2 cellular contexts compared by ENCODE assay signal in the genomic region with DNA sequence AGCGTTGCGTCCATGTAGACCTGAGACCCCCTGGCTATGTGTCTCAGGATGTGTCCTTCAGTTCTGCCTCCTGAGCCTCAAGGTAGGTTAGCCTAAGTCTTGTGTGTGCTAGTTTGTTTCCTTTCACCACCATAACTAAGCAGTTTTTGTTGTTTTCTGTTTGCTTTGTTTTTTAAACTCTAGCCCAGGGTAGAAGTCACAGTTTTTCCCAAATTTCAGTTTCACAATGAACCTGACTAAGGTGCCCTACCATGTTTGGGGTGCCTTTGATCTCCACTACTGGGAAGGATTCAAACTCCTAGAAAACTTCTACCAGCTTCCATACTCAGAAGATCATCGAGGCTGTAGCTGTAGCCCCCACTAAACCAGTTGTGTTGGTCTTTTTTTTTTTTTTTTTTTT.
TF ChIP-seq lines count a peak whose summit lies in the region.

No MANE protein-coding gene starts in this region.

TF ChIP-seq in GM23338, 12 proteins besides CTCF, POLR2A, EP300 and RAD21:
- TF ChIP-seq, protein P1, sequence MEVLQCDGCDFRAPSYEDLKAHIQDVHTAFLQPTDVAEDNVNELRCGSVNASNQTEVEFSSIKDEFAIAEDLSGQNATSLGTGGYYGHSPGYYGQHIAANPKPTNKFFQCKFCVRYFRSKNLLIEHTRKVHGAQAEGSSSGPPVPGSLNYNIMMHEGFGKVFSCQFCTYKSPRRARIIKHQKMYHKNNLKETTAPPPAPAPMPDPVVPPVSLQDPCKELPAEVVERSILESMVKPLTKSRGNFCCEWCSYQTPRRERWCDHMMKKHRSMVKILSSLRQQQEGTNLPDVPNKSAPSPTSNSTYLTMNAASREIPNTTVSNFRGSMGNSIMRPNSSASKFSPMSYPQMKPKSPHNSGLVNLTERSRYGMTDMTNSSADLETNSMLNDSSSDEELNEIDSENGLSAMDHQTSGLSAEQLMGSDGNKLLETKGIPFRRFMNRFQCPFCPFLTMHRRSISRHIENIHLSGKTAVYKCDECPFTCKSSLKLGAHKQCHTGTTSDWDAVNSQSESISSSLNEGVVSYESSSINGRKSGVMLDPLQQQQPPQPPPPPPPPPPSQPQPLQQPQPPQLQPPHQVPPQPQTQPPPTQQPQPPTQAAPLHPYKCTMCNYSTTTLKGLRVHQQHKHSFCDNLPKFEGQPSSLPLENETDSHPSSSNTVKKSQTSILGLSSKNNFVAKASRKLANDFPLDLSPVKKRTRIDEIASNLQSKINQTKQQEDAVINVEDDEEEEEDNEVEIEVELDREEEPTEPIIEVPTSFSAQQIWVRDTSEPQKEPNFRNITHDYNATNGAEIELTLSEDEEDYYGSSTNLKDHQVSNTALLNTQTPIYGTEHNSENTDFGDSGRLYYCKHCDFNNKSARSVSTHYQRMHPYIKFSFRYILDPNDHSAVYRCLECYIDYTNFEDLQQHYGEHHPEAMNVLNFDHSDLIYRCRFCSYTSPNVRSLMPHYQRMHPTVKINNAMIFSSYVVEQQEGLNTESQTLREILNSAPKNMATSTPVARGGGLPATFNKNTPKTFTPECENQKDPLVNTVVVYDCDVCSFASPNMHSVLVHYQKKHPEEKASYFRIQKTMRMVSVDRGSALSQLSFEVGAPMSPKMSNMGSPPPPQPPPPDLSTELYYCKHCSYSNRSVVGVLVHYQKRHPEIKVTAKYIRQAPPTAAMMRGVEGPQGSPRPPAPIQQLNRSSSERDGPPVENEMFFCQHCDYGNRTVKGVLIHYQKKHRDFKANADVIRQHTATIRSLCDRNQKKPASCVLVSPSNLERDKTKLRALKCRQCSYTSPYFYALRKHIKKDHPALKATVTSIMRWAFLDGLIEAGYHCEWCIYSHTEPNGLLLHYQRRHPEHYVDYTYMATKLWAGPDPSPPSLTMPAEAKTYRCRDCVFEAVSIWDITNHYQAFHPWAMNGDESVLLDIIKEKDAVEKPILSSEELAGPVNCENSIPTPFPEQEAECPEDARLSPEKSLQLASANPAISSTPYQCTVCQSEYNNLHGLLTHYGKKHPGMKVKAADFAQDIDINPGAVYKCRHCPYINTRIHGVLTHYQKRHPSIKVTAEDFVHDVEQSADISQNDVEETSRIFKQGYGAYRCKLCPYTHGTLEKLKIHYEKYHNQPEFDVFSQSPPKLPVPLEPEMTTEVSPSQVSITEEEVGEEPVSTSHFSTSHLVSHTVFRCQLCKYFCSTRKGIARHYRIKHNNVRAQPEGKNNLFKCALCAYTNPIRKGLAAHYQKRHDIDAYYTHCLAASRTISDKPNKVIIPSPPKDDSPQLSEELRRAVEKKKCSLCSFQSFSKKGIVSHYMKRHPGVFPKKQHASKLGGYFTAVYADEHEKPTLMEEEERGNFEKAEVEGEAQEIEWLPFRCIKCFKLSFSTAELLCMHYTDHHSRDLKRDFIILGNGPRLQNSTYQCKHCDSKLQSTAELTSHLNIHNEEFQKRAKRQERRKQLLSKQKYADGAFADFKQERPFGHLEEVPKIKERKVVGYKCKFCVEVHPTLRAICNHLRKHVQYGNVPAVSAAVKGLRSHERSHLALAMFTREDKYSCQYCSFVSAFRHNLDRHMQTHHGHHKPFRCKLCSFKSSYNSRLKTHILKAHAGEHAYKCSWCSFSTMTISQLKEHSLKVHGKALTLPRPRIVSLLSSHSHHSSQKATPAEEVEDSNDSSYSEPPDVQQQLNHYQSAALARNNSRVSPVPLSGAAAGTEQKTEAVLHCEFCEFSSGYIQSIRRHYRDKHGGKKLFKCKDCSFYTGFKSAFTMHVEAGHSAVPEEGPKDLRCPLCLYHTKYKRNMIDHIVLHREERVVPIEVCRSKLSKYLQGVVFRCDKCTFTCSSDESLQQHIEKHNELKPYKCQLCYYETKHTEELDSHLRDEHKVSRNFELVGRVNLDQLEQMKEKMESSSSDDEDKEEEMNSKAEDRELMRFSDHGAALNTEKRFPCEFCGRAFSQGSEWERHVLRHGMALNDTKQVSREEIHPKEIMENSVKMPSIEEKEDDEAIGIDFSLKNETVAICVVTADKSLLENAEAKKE (CRISPR knock-in tag; IDR thresholded peaks at IDR 0.05): no peak
- TF ChIP-seq ZNF331 (CRISPR knock-in tag; IDR thresholded peaks at IDR 0.05; ENCODE audit: low read depth): no peak
- TF ChIP-seq JUNB (IDR thresholded peaks at IDR 0.05; ENCODE audit: unreplicated experiment): no peak
- no peak for TF ChIP-seq EZH2phosphoT487 (IDR thresholded peaks at IDR 0.05; ENCODE audit: unreplicated experiment)
- no peak for TF ChIP-seq EZH2 (IDR thresholded peaks at IDR 0.05; ENCODE audit: low read depth, unreplicated experiment)
- TF ChIP-seq ZNF114 (CRISPR knock-in tag; IDR thresholded peaks at IDR 0.05): no peak
- TF ChIP-seq POLR2AphosphoS5 (IDR thresholded peaks at IDR 0.05; ENCODE audit: low read depth): no peak
- TF ChIP-seq NANOG (IDR thresholded peaks at IDR 0.05; ENCODE audit: borderline replicate concordance): no peak

TF ChIP-seq in H1, 55 proteins besides CTCF, POLR2A, EP300 and RAD21:
- TF ChIP-seq SP1 (IDR thresholded peaks at IDR 0.05; ENCODE audit: low read depth, low read length) (no peak), EGR1 (IDR thresholded peaks at IDR 0.05; ENCODE audit: borderline replicate concordance, low read depth, low read length) (no peak), TAF1 (IDR thresholded peaks at IDR 0.05; ENCODE audit: low read depth, low read length) (no peak), ASH2L (IDR thresholded peaks at IDR 0.05; ENCODE audit: low read length) (no peak), TAF7 (optimal IDR thresholded peaks at IDR 0.05; ENCODE audit: borderline replicate concordance, low read depth, low read length) (no peak), RFX5 (IDR thresholded peaks at IDR 0.05; ENCODE audit: borderline replicate concordance, low read depth, low read length) (no peak), HDAC6 (IDR thresholded peaks at IDR 0.05; ENCODE audit: low read depth, low read length) (no peak), YY1 (IDR thresholded peaks at IDR 0.05; ENCODE audit: low read depth, low read length) (no peak), RXRA (IDR thresholded peaks at IDR 0.05; ENCODE audit: insufficient read depth, low read depth, low read length) (no peak), BRCA1 (IDR thresholded peaks at IDR 0.05; ENCODE audit: low read depth, low read length) (no peak), FOSL1 (IDR thresholded peaks at IDR 0.05; ENCODE audit: insufficient read depth, low read depth, low read length) (no peak)
- TF ChIP-seq, protein P2, sequence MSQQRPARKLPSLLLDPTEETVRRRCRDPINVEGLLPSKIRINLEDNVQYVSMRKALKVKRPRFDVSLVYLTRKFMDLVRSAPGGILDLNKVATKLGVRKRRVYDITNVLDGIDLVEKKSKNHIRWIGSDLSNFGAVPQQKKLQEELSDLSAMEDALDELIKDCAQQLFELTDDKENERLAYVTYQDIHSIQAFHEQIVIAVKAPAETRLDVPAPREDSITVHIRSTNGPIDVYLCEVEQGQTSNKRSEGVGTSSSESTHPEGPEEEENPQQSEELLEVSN (IDR thresholded peaks at IDR 0.05): no peak
- TF ChIP-seq, protein P3, sequence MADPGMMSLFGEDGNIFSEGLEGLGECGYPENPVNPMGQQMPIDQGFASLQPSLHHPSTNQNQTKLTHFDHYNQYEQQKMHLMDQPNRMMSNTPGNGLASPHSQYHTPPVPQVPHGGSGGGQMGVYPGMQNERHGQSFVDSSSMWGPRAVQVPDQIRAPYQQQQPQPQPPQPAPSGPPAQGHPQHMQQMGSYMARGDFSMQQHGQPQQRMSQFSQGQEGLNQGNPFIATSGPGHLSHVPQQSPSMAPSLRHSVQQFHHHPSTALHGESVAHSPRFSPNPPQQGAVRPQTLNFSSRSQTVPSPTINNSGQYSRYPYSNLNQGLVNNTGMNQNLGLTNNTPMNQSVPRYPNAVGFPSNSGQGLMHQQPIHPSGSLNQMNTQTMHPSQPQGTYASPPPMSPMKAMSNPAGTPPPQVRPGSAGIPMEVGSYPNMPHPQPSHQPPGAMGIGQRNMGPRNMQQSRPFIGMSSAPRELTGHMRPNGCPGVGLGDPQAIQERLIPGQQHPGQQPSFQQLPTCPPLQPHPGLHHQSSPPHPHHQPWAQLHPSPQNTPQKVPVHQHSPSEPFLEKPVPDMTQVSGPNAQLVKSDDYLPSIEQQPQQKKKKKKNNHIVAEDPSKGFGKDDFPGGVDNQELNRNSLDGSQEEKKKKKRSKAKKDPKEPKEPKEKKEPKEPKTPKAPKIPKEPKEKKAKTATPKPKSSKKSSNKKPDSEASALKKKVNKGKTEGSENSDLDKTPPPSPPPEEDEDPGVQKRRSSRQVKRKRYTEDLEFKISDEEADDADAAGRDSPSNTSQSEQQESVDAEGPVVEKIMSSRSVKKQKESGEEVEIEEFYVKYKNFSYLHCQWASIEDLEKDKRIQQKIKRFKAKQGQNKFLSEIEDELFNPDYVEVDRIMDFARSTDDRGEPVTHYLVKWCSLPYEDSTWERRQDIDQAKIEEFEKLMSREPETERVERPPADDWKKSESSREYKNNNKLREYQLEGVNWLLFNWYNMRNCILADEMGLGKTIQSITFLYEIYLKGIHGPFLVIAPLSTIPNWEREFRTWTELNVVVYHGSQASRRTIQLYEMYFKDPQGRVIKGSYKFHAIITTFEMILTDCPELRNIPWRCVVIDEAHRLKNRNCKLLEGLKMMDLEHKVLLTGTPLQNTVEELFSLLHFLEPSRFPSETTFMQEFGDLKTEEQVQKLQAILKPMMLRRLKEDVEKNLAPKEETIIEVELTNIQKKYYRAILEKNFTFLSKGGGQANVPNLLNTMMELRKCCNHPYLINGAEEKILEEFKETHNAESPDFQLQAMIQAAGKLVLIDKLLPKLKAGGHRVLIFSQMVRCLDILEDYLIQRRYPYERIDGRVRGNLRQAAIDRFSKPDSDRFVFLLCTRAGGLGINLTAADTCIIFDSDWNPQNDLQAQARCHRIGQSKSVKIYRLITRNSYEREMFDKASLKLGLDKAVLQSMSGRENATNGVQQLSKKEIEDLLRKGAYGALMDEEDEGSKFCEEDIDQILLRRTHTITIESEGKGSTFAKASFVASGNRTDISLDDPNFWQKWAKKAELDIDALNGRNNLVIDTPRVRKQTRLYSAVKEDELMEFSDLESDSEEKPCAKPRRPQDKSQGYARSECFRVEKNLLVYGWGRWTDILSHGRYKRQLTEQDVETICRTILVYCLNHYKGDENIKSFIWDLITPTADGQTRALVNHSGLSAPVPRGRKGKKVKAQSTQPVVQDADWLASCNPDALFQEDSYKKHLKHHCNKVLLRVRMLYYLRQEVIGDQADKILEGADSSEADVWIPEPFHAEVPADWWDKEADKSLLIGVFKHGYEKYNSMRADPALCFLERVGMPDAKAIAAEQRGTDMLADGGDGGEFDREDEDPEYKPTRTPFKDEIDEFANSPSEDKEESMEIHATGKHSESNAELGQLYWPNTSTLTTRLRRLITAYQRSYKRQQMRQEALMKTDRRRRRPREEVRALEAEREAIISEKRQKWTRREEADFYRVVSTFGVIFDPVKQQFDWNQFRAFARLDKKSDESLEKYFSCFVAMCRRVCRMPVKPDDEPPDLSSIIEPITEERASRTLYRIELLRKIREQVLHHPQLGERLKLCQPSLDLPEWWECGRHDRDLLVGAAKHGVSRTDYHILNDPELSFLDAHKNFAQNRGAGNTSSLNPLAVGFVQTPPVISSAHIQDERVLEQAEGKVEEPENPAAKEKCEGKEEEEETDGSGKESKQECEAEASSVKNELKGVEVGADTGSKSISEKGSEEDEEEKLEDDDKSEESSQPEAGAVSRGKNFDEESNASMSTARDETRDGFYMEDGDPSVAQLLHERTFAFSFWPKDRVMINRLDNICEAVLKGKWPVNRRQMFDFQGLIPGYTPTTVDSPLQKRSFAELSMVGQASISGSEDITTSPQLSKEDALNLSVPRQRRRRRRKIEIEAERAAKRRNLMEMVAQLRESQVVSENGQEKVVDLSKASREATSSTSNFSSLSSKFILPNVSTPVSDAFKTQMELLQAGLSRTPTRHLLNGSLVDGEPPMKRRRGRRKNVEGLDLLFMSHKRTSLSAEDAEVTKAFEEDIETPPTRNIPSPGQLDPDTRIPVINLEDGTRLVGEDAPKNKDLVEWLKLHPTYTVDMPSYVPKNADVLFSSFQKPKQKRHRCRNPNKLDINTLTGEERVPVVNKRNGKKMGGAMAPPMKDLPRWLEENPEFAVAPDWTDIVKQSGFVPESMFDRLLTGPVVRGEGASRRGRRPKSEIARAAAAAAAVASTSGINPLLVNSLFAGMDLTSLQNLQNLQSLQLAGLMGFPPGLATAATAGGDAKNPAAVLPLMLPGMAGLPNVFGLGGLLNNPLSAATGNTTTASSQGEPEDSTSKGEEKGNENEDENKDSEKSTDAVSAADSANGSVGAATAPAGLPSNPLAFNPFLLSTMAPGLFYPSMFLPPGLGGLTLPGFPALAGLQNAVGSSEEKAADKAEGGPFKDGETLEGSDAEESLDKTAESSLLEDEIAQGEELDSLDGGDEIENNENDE (IDR thresholded peaks at IDR 0.05; ENCODE audit: insufficient replicate concordance, low read length): no peak
- TF ChIP-seq, protein P4, sequence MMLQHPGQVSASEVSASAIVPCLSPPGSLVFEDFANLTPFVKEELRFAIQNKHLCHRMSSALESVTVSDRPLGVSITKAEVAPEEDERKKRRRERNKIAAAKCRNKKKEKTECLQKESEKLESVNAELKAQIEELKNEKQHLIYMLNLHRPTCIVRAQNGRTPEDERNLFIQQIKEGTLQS (IDR thresholded peaks at IDR 0.05; ENCODE audit: insufficient read depth, low read depth, low read length): no peak
